Comparison of ENCODE assay signal across 24 cellular contexts in the genomic region with DNA sequence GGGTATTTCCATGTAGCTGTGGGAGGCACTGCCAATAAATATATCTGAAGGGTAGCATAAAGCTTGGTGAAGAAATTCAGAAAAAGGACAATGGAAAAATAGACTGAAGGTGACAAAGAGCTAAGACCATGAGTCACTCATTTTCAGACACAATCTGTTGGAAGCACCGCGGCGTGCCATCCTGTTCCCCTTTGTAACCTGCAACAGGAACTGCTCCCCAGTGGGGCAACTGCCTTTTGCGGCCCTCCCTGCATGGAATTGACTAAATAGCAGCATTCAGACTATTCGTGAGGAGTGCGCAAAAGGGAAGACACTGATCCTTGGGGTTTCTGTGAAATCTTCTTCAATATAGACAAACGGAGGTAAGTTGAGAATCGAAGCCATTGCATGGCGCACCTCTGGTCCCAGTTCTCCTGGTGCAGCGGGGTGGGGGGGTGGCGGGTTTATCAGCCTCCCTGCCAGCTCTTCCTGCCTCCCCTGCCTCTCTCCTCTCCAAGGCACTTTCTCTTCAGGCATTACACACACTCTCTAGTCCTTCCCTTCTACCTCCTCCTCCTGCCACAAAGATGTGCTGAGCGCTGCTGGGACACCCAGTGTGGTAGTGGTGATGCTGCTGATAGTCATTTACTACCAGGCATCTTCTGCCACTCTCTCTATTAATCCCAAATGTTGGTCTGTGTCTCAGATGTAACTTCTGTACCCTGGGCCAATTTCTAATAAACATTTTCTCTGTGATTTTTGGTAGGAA.
DNase-seq lines count a peak whose midpoint lies in the region; ATAC-seq, FAIRE-seq and TF ChIP-seq lines count a peak whose summit lies in the region.
"Had no signal": no experiment of that assay in that cellular context is flagged by ENCODE, and none has a peak within 500 bp of the region (broad histone marks: within the 10 kb centered on the region; RNA-seq: fewer than 3 reads in every experiment).

No MANE protein-coding gene starts in this region.

- H3K4me3 Mint-ChIP-seq in astrocyte (ENCODE audit: unreplicated experiment), result no peak overlapping the region
- H3K4me3 Mint-ChIP-seq: activated naive CD8-positive, alpha-beta T cell treated with anti-CD3 and anti-CD28 coated beads for 36 hours; activated T-helper 17 cell treated with anti-CD3 and anti-CD28 coated beads, Interleukin-2, amount 50 U/mL, for 72 hours; CD4-positive, CD25-positive, alpha-beta regulatory T cell; effector memory CD8-positive, alpha-beta T cell had no signal

- H4K20me1 ChIP-seq in astrocyte (ENCODE audit: insufficient read depth, low read length), result no peaks in the 10 kb centered on the region

- peaks cover 12% of the 10 kb centered on the region for H3K4me1 ChIP-seq in astrocyte (ENCODE audit: insufficient read depth, low read length)
- no peaks in the 10 kb centered on the region for H3K4me1 ChIP-seq in uterus

- peak; percentile 13 for ATAC-seq in GM21825 (IDR thresholded peaks at IDR 0.05; ENCODE audit: unreplicated experiment)
- peak; percentile 20 for ATAC-seq in HG03565 (IDR thresholded peaks at IDR 0.05; ENCODE audit: unreplicated experiment)
- ATAC-seq in HG03520 (IDR thresholded peaks at IDR 0.05; ENCODE audit: unreplicated experiment), result no peak
- ATAC-seq: activated T-helper 17 cell treated with anti-CD3 and anti-CD28 coated beads, Interleukin-2, amount 50 U/mL, for 72 hours; effector memory CD8-positive, alpha-beta T cell; HCT116 had no signal

- H3K4me1 Mint-ChIP-seq in astrocyte (ENCODE audit: low read depth, unreplicated experiment), result peaks cover 23% of the 10 kb centered on the region
- H3K4me1 Mint-ChIP-seq: activated T-helper 17 cell treated with anti-CD3 and anti-CD28 coated beads, Interleukin-2, amount 50 U/mL, for 72 hours; CD4-positive, CD25-positive, alpha-beta regulatory T cell had no signal

- no peak overlapping the region for H3K27ac Mint-ChIP-seq in astrocyte (ENCODE audit: unreplicated experiment)
- H3K27ac Mint-ChIP-seq: activated naive CD8-positive, alpha-beta T cell treated with anti-CD3 and anti-CD28 coated beads for 36 hours; activated T-helper 17 cell treated with anti-CD3 and anti-CD28 coated beads, Interleukin-2, amount 50 U/mL, for 72 hours; effector memory CD8-positive, alpha-beta T cell; progenitor cell of endocrine pancreas had no signal

- DNase-seq in CD1c-positive myeloid dendritic cell (ENCODE audit: extremely low spot score) (peak; percentile 48), astrocyte (ENCODE audit: low read depth) (peak; percentile 12), dermis blood vessel endothelial cell (no peak), uterus (no peak), iPS-NIHi11 (ENCODE audit: low spot score) (no peak)
- DNase-seq: activated CD4-positive, alpha-beta T cell treated with anti-CD3 and anti-CD28 coated beads for 48 hours; activated naive CD8-positive, alpha-beta T cell treated with anti-CD3 and anti-CD28 coated beads for 36 hours; DMS 273 treated with DMSO at 0.1 percent for 48 hours; effector memory CD8-positive, alpha-beta T cell; midbrain; NCI-H1436; NCI-H2171 treated with DMSO at 0.1 percent for 48 hours; NCI-H526 treated with DMSO at 0.1 percent for 48 hours; PC-9; SHP77 treated with DMSO at 0.1 percent for 48 hours; T-helper 1 cell had no signal

- intact Hi-C loops in uterus (cut with DNase I; ENCODE audit: low total_unique reads), result no loop called here

- H3K79me2 ChIP-seq in astrocyte (ENCODE audit: insufficient read depth, low read length), result no peaks in the 10 kb centered on the region

- peaks cover 2% of the 10 kb centered on the region for H3K27me3 Mint-ChIP-seq in astrocyte (ENCODE audit: low read depth, unreplicated experiment)
- H3K27me3 Mint-ChIP-seq: activated naive CD8-positive, alpha-beta T cell treated with anti-CD3 and anti-CD28 coated beads for 36 hours; activated T-helper 17 cell treated with anti-CD3 and anti-CD28 coated beads, Interleukin-2, amount 50 U/mL, for 72 hours; CD4-positive, CD25-positive, alpha-beta regulatory T cell; effector memory CD8-positive, alpha-beta T cell; progenitor cell of endocrine pancreas had no signal

- no peak overlapping the region for H3K9ac ChIP-seq in astrocyte (ENCODE audit: low read length)

- no peak overlapping the region for H3K4me2 ChIP-seq in astrocyte (ENCODE audit: low read length)
- H3K4me2 ChIP-seq: PC-9 had no signal

- H3K36me3 ChIP-seq in astrocyte (ENCODE audit: insufficient read depth, low read length) (no peaks in the 10 kb centered on the region), uterus (no peaks in the 10 kb centered on the region)
- H3K36me3 ChIP-seq: thoracic aorta had no signal

- no peak for FAIRE-seq in astrocyte (lab: Jason Lieb, UNC)

- H3K27me3 ChIP-seq in astrocyte (ENCODE audit: insufficient read depth, low read length) (no peaks in the 10 kb centered on the region), uterus (no peaks in the 10 kb centered on the region)

- TF ChIP-seq CTCF in astrocyte (IDR thresholded peaks at IDR 0.05; ENCODE audit: insufficient read depth, low read depth, low read length) (no peak), uterus (IDR thresholded peaks at IDR 0.05) (no peak)

- no peaks in the 10 kb centered on the region for H3K9me3 Mint-ChIP-seq in astrocyte (ENCODE audit: unreplicated experiment)
- H3K9me3 Mint-ChIP-seq: activated naive CD8-positive, alpha-beta T cell treated with anti-CD3 and anti-CD28 coated beads for 36 hours; activated T-helper 17 cell treated with anti-CD3 and anti-CD28 coated beads, Interleukin-2, amount 50 U/mL, for 72 hours had no signal

- H3K4me3 ChIP-seq in astrocyte (ENCODE audit: insufficient read depth, low read depth, low read length), result no peak overlapping the region
- no peak overlapping the region for H3K4me3 ChIP-seq in uterus
- H3K4me3 ChIP-seq: PC-9, thoracic aorta had no signal

- no peak overlapping the region for H2AFZ ChIP-seq in astrocyte (ENCODE audit: low read depth, low read length)
- H2AFZ ChIP-seq: PC-9 had no signal

- no peak for TF ChIP-seq POLR2A in uterus (IDR thresholded peaks at IDR 0.05)

- H3K9me3 ChIP-seq in astrocyte (ENCODE audit: insufficient read depth, low read depth, low read length) (no peaks in the 10 kb centered on the region), uterus (no peaks in the 10 kb centered on the region)
- H3K9me3 ChIP-seq: thoracic aorta had no signal

- H3K27ac ChIP-seq in astrocyte (ENCODE audit: low read depth, low read length) (no peak overlapping the region), uterus (no peak overlapping the region)
- H3K27ac ChIP-seq: PC-9, thoracic aorta had no signal

- H3K36me3 Mint-ChIP-seq in astrocyte (ENCODE audit: low read depth, unreplicated experiment), result no peaks in the 10 kb centered on the region
- H3K36me3 Mint-ChIP-seq: activated naive CD8-positive, alpha-beta T cell treated with anti-CD3 and anti-CD28 coated beads for 36 hours; CD4-positive, CD25-positive, alpha-beta regulatory T cell had no signal

Comparison
In these comparisons a context has a peak if more than half of its experiments do, and no peak if none do; other contexts are left out.
1. DNase-seq: peak in CD1c-positive myeloid dendritic cell (single experiment) and astrocyte (single experiment); none in dermis blood vessel endothelial cell (single experiment), uterus (0 of 2) and iPS-NIHi11 (single experiment).